In the genomic region with DNA sequence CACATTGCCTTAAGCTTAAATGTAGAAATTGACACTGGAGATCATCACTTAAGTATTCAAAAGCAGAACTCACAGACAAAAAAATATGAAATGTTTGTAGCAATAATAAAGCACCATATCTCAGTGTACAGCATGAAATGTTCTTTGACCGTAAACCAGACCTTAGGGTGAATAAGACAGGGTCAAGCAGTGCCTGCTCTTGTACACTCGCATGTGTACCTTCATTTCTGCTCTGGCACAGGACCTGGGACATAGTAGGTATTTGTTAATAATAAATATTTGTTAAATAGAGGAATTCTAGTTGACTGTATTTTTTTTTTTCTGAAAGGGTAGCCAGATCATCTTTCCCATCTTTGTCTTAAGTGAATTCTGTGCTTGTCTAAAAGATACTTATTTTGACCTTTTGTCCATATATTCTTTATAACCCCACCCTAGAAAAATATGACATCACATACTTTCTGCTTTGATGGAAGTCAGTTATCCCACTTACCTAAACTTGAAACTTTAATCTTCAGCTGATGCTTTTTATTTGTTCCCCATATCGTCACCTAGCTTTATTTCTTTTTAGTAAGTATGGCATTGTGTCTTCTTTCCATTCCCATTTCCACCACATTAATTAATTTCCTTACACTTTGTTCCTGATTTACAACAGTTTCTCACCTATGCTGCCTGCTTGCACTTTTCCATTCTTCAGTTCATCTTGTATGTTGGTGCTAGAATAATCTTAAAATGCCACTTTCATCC, we compare ENCODE assay signal across 1 cellular context.
TF ChIP-seq lines count a peak whose summit lies in the region.

No MANE protein-coding gene starts in this region.

TF ChIP-seq in GM23338, 12 proteins besides CTCF, POLR2A, EP300 and RAD21:
- TF ChIP-seq ETS1 (IDR thresholded peaks at IDR 0.05) (no peak), POLR2AphosphoS5 (IDR thresholded peaks at IDR 0.05; ENCODE audit: low read depth) (no peak), STAT1 (IDR thresholded peaks at IDR 0.05; ENCODE audit: unreplicated experiment) (no peak), ZNF331 (CRISPR knock-in tag; IDR thresholded peaks at IDR 0.05; ENCODE audit: low read depth) (no peak), ZNF114 (CRISPR knock-in tag; IDR thresholded peaks at IDR 0.05) (no peak), ZNF462 (CRISPR knock-in tag; IDR thresholded peaks at IDR 0.05) (no peak), CREB1 (CRISPR knock-in tag; IDR thresholded peaks at IDR 0.05; ENCODE audit: low read depth) (no peak), NANOG (IDR thresholded peaks at IDR 0.05; ENCODE audit: borderline replicate concordance) (no peak), EZH2 (IDR thresholded peaks at IDR 0.05; ENCODE audit: low read depth, unreplicated experiment) (no peak), EZH2phosphoT487 (IDR thresholded peaks at IDR 0.05; ENCODE audit: unreplicated experiment) (no peak), JUNB (IDR thresholded peaks at IDR 0.05; ENCODE audit: unreplicated experiment) (no peak)
- TF ChIP-seq, protein P1, sequence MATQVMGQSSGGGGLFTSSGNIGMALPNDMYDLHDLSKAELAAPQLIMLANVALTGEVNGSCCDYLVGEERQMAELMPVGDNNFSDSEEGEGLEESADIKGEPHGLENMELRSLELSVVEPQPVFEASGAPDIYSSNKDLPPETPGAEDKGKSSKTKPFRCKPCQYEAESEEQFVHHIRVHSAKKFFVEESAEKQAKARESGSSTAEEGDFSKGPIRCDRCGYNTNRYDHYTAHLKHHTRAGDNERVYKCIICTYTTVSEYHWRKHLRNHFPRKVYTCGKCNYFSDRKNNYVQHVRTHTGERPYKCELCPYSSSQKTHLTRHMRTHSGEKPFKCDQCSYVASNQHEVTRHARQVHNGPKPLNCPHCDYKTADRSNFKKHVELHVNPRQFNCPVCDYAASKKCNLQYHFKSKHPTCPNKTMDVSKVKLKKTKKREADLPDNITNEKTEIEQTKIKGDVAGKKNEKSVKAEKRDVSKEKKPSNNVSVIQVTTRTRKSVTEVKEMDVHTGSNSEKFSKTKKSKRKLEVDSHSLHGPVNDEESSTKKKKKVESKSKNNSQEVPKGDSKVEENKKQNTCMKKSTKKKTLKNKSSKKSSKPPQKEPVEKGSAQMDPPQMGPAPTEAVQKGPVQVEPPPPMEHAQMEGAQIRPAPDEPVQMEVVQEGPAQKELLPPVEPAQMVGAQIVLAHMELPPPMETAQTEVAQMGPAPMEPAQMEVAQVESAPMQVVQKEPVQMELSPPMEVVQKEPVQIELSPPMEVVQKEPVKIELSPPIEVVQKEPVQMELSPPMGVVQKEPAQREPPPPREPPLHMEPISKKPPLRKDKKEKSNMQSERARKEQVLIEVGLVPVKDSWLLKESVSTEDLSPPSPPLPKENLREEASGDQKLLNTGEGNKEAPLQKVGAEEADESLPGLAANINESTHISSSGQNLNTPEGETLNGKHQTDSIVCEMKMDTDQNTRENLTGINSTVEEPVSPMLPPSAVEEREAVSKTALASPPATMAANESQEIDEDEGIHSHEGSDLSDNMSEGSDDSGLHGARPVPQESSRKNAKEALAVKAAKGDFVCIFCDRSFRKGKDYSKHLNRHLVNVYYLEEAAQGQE (IDR thresholded peaks at IDR 0.05; ENCODE audit: unreplicated experiment): no peak
TF ChIP-seq in GM23338: peak in this region for 0.
